Comparison of ENCODE assay signal across 8 cellular contexts in the genomic region with DNA sequence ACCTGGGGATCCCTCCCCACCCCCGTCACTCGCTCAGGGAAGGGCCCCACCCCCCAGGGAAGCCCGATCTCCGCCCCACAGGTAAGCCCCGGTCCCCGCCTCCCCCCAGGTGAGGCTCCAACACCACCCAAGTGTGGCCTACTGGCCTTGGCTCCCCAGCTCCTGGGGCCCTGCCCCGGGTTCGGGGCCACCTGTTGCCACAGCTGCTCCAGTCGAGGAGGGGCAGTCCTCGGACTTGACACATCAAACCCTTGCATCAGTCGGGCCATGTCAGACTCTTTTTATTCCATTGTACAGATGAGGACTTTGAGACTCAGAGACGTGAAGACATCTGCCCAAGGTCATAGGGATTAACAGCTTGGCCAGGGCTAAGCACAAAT. TPM values are rescaled to one million over a fixed set of nuclear protein-coding genes. Genes with fewer than 3 reads are reported as not detected.
DNase-seq lines count a peak whose midpoint lies in the region; ATAC-seq, FAIRE-seq and TF ChIP-seq lines count a peak whose summit lies in the region.

No MANE protein-coding gene starts in this region.

- no peaks in the 10 kb centered on the region for H3K27me3 ChIP-seq in SJCRH30

- no peaks in the 10 kb centered on the region for H3K9me3 ChIP-seq in SJCRH30 (replicated peaks)
- no peaks in the 10 kb centered on the region for H3K9me3 ChIP-seq in mucosa of descending colon

- CTCF ChIA-PET in Calu3 (lab: Charles Lee) = interaction anchor here (1.1 kb wide), 1 partner anchor 230 kb away, joined by 3 read pairs; a partner anchor contains a TSS

- no peaks in the 10 kb centered on the region for H3K4me1 Mint-ChIP-seq in Calu3 (ENCODE audit: low read depth, unreplicated experiment)
- H3K4me1 Mint-ChIP-seq in dendritic cell treated with granulocyte-macrophage colony-stimulating factor and Interleukin-4, amounts not matched to agents 40 ng/mL and 50 ng/mL, for 4 days (ENCODE audit: low read depth) = peaks cover 31% of the 10 kb centered on the region

- intact Hi-C loops in Calu3 (cut with micrococcal nuclease; ENCODE audit: unreplicated experiment) = no loop called here
- intact Hi-C loops in dendritic cell treated with granulocyte-macrophage colony-stimulating factor and Interleukin-4, amounts not matched to agents 40 ng/mL and 50 ng/mL, for 4 days (cut with micrococcal nuclease) = no loop called here
- intact Hi-C loops in mucosa of descending colon (cut with DNase I, micrococcal nuclease) = no loop called here

- peak overlapping the region; percentile 36 for H3K27ac Mint-ChIP-seq in Calu3 (ENCODE audit: unreplicated experiment)
- H3K27ac Mint-ChIP-seq in dendritic cell treated with granulocyte-macrophage colony-stimulating factor and Interleukin-4, amounts not matched to agents 40 ng/mL and 50 ng/mL, for 4 days = peak overlapping the region; percentile 85

- DNase-seq in Calu3 = peak; percentile 36
- DNase-seq in SJCRH30 = peak; percentile 58 to 62
- peak; percentile 83 to 88 (median 86) for DNase-seq in mucosa of descending colon
- DNase-seq in frontal cortex (ENCODE audit: low spot score in 2 of 2) = no peak
- no peak for DNase-seq in C1 segment of cervical spinal cord (lab: John Stamatoyannopoulos, UW)
- no peak for DNase-seq in G401 (ENCODE audit: low spot score)

- FAIRE-seq in frontal cortex (lab: Jason Lieb, UNC) = no peak

- TF ChIP-seq CTCF in Calu3 (IDR thresholded peaks at IDR 0.05; ENCODE audit: unreplicated experiment) = no peak
- TF ChIP-seq CTCF in mucosa of descending colon (IDR thresholded peaks at IDR 0.05) = no peak

- no peaks in the 10 kb centered on the region for H3K27me3 Mint-ChIP-seq in Calu3 (ENCODE audit: unreplicated experiment)
- H3K27me3 Mint-ChIP-seq in dendritic cell treated with granulocyte-macrophage colony-stimulating factor and Interleukin-4, amounts not matched to agents 40 ng/mL and 50 ng/mL, for 4 days = no peaks in the 10 kb centered on the region

- H3K36me3 ChIP-seq in SJCRH30 = no peaks in the 10 kb centered on the region
- H3K36me3 ChIP-seq in mucosa of descending colon (ENCODE audit: low read depth) = no peaks in the 10 kb centered on the region

- H3K4me3 Mint-ChIP-seq in Calu3 (ENCODE audit: low read depth, unreplicated experiment) = peak overlapping the region; percentile 78
- H3K4me3 Mint-ChIP-seq in dendritic cell treated with granulocyte-macrophage colony-stimulating factor and Interleukin-4, amounts not matched to agents 40 ng/mL and 50 ng/mL, for 4 days = peak overlapping the region; percentile 91

- H3K36me3 Mint-ChIP-seq in Calu3 (ENCODE audit: insufficient read depth, unreplicated experiment) = peaks cover 21% of the 10 kb centered on the region
- H3K36me3 Mint-ChIP-seq in dendritic cell treated with granulocyte-macrophage colony-stimulating factor and Interleukin-4, amounts not matched to agents 40 ng/mL and 50 ng/mL, for 4 days (ENCODE audit: low read depth) = peaks cover 29% of the 10 kb centered on the region

- no TSS peak for BruUV-seq in Calu3 (replicated peaks; lab: Mats Ljungman, UMichigan)

- peak overlapping the region; percentile 87 for H3K4me3 ChIP-seq in SJCRH30
- peak overlapping the region; percentile 87 for H3K4me3 ChIP-seq in mucosa of descending colon

- H3K27ac ChIP-seq in SJCRH30 = peak overlapping the region; percentile 60

- H3K4me1 ChIP-seq in SJCRH30 (peaks cover 4% of the 10 kb centered on the region; the same call in 1 of the 2 replicates), mucosa of descending colon (ENCODE audit: low read depth) (peaks cover 34% of the 10 kb centered on the region)

- H3K9me3 Mint-ChIP-seq in Calu3 (ENCODE audit: low read depth, unreplicated experiment) = no peaks in the 10 kb centered on the region
- H3K9me3 Mint-ChIP-seq in dendritic cell treated with granulocyte-macrophage colony-stimulating factor and Interleukin-4, amounts not matched to agents 40 ng/mL and 50 ng/mL, for 4 days = no peaks in the 10 kb centered on the region

- ATAC-seq in HG02759 (IDR thresholded peaks at IDR 0.05; ENCODE audit: unreplicated experiment) (peak; percentile 8), mucosa of descending colon (peak; percentile 86)

- in situ Hi-C loops in G401 (cut with HindIII; ENCODE audit: low sequenced_read_pairs) = loop anchor here (25.0 kb wide), 1 partner anchor 181 kb away; a partner anchor contains a TSS

RNA-seq across cellular contexts. Expression of a gene that starts 0.5 kb away (rescaled TPM):
- total RNA-seq in Calu3 (2022) (37.2 and 41.7 TPM in 2 replicates), mucosa of descending colon (100 to 1,000 TPM in 2 of 3 donors, 10 to 100 TPM in 1; 68.4 to 118 (median 101) TPM), frontal cortex (10.2 TPM)
- 10.8 and 15.3 TPM in 2 replicates for total RNA-seq in SJCRH30 (2014; rRNA removed; shearing (Covaris generic))
- 11.9 and 17.5 TPM in 2 replicates for total RNA-seq in G401 (2014; rRNA removed; shearing (Covaris generic))

RNA-seq across cellular contexts. Expression of a gene that starts 0.6 kb away (rescaled TPM):
- total RNA-seq in Calu3 (2022) = 1.0 and 1.5 TPM in 2 replicates
- 10.0 and 11.7 TPM in 2 replicates for total RNA-seq in SJCRH30 (2014; rRNA removed; shearing (Covaris generic))
- total RNA-seq in mucosa of descending colon = 10 to 100 TPM in 2 of 3 donors, 1 to 10 TPM in 1; 5.5 to 12.9 (median 10.8) TPM
- 13.0 TPM for total RNA-seq in frontal cortex
- total RNA-seq in G401 (2014; rRNA removed; shearing (Covaris generic)) = 2.9 and 6.6 TPM in 2 replicates

RNA-seq across cellular contexts. Expression of a gene that starts 29.6 kb away (rescaled TPM):
- total RNA-seq in Calu3 (2022) (1.2 TPM in 1 of 2 replicates, not detected in the other), mucosa of descending colon (1 to 10 TPM in 1 of 3 donors, not detected in 2; 1.5 TPM), frontal cortex (3.7 TPM)
- 1.3 and 2.3 TPM in 2 replicates for total RNA-seq in SJCRH30 (2014; rRNA removed; shearing (Covaris generic))
- total RNA-seq in G401 (2014; rRNA removed; shearing (Covaris generic)) = 3.0 and 6.3 TPM in 2 replicates

RNA-seq across cellular contexts. Expression of a gene that starts 31.7 kb away (rescaled TPM):
- total RNA-seq in Calu3 (2022) (not detected in 2 replicates), mucosa of descending colon (1 to 10 TPM; 1.7 to 3.4 (median 2.9) TPM), frontal cortex (0.41 TPM)
- total RNA-seq in SJCRH30 (2014; rRNA removed; shearing (Covaris generic)) = 0.08 TPM in 1 of 2 replicates, not detected in the other
- total RNA-seq in G401 (2014; rRNA removed; shearing (Covaris generic)) = 0.92 TPM in 1 of 2 replicates, not detected in the other

RNA-seq across cellular contexts. Expression of a gene that starts 45.8 kb away (rescaled TPM):
- 34.0 and 35.5 TPM in 2 replicates for total RNA-seq in Calu3 (2022)
- total RNA-seq in SJCRH30 (2014; rRNA removed; shearing (Covaris generic)) = 37.4 and 39.1 TPM in 2 replicates
- 10 to 100 TPM; 26.4 to 35.2 (median 34.7) TPM for total RNA-seq in mucosa of descending colon
- 13.0 TPM for total RNA-seq in frontal cortex
- total RNA-seq in G401 (2014; rRNA removed; shearing (Covaris generic)) = 33.2 and 38.2 TPM in 2 replicates

Comparison
In these comparisons a context has a peak if more than half of its experiments do, and no peak if none do; other contexts are left out.
1. DNase-seq: peak in Calu3 (single experiment), SJCRH30 (2 of 2) and mucosa of descending colon (3 of 3); none in frontal cortex (0 of 2), C1 segment of cervical spinal cord (0 of 14) and G401 (single experiment).